17 cellular contexts compared by ENCODE assay signal in genomic region chr13:83882626-83882959, GRCh38. TPM values are rescaled to one million over a fixed set of nuclear protein-coding genes. Genes with fewer than 3 reads are reported as not detected.
A peak's percentile ranks its signal among the peaks of the same experiment; 100 is the strongest.
DNase-seq lines count a peak whose midpoint lies in the region; ATAC-seq and TF ChIP-seq lines count a peak whose summit lies in the region.
"Had no signal": no experiment of that assay in that cellular context is flagged by ENCODE, and none has a peak within 500 bp of the region (broad histone marks: within the 10 kb centered on the region; RNA-seq: fewer than 3 reads in every experiment).

No MANE protein-coding gene starts in this region.

- H4K8ac ChIP-seq in mesendoderm (ENCODE audit: low read depth, low read length) (no peak overlapping the region), trophoblast cell (ENCODE audit: low read depth, low read length) (no peak overlapping the region)

- peak overlapping the region; percentile 65 for H3K4me3 Mint-ChIP-seq in MCF 10A (ENCODE audit: unreplicated experiment)
- H3K4me3 Mint-ChIP-seq in chondrocyte (ENCODE audit: unreplicated experiment): peak overlapping the region; percentile 62
- H3K4me3 Mint-ChIP-seq in type B pancreatic cell: peak overlapping the region; percentile 86
- H3K4me3 Mint-ChIP-seq in natural killer cell: no peak overlapping the region
- H3K4me3 Mint-ChIP-seq: activated B cell treated with CpG ODN at 0.5 μM for 24 hours had no signal

- H2AK5ac ChIP-seq in mesendoderm (ENCODE audit: low read length): no peak overlapping the region
- no peak overlapping the region for H2AK5ac ChIP-seq in trophoblast cell (ENCODE audit: low read length)

- no peak overlapping the region for H3K4ac ChIP-seq in mesendoderm (ENCODE audit: low read depth, low read length)
- no peak overlapping the region for H3K4ac ChIP-seq in trophoblast cell (ENCODE audit: low read depth, low read length)

- no peak overlapping the region for H3K14ac ChIP-seq in trophoblast cell (ENCODE audit: low read length)

- H3K36me3 ChIP-seq in breast epithelium (no peaks in the 10 kb centered on the region), mesendoderm (ENCODE audit: control insufficient read depth, insufficient read depth, low read length) (no peaks in the 10 kb centered on the region), trophoblast cell (ENCODE audit: control insufficient read depth in 1 of 2, insufficient read depth in 2 of 2, low read length in 2 of 2) (no peaks in the 10 kb centered on the region)
- H3K36me3 ChIP-seq: cardiac muscle cell, gastroesophageal sphincter had no signal

- no peak overlapping the region for H3K18ac ChIP-seq in mesendoderm (ENCODE audit: low read length)
- H3K18ac ChIP-seq in trophoblast cell (ENCODE audit: low read length): no peak overlapping the region

- H4K91ac ChIP-seq in trophoblast cell (ENCODE audit: low read depth, low read length): no peak overlapping the region

- H3K79me1 ChIP-seq in mesendoderm (ENCODE audit: low read length) (no peaks in the 10 kb centered on the region), trophoblast cell (ENCODE audit: low read length) (no peaks in the 10 kb centered on the region)

- H3K27me3 Mint-ChIP-seq in MCF 10A (ENCODE audit: insufficient read depth, unreplicated experiment): no peaks in the 10 kb centered on the region
- H3K27me3 Mint-ChIP-seq in chondrocyte (ENCODE audit: low read depth): peaks cover 57% of the 10 kb centered on the region
- H3K27me3 Mint-ChIP-seq in type B pancreatic cell: peaks cover 77% of the 10 kb centered on the region
- H3K27me3 Mint-ChIP-seq in natural killer cell (ENCODE audit: low read depth in 2 of 2): peaks cover 38 to 44% of the 10 kb centered on the region in 2 donors

- H3K9ac ChIP-seq in mesendoderm (ENCODE audit: low read length): no peak overlapping the region
- H3K9ac ChIP-seq in trophoblast cell (ENCODE audit: low read length): no peak overlapping the region

- H3K9me3 Mint-ChIP-seq in MCF 10A (ENCODE audit: unreplicated experiment) (peaks cover 6% of the 10 kb centered on the region), chondrocyte (ENCODE audit: low read depth) (no peaks in the 10 kb centered on the region), type B pancreatic cell (no peaks in the 10 kb centered on the region), natural killer cell (peaks cover 2 to 3% of the 10 kb centered on the region in 2 donors)

- H2BK5ac ChIP-seq in mesendoderm (ENCODE audit: low read length) (no peak overlapping the region), trophoblast cell (ENCODE audit: low read depth, low read length, poor library complexity) (no peak overlapping the region)

- H3K4me3 ChIP-seq in breast epithelium (no peak overlapping the region), mesendoderm (ENCODE audit: low read length) (no peak overlapping the region), trophoblast cell (ENCODE audit: low read depth, low read length) (no peak overlapping the region)
- H3K4me3 ChIP-seq: testis had no signal

- H3K56ac ChIP-seq in mesendoderm (ENCODE audit: low read length): no peak overlapping the region

- H3K4me1 ChIP-seq in breast epithelium: no peaks in the 10 kb centered on the region
- no peaks in the 10 kb centered on the region for H3K4me1 ChIP-seq in mesendoderm (ENCODE audit: control insufficient read depth, low read depth, low read length)
- H3K4me1 ChIP-seq in trophoblast cell (ENCODE audit: control insufficient read depth in 1 of 2, insufficient read depth in 2 of 2, low read length in 2 of 2): no peaks in the 10 kb centered on the region
- H3K4me1 ChIP-seq: Caco-2 had no signal

- no peak overlapping the region for H2BK12ac ChIP-seq in trophoblast cell (ENCODE audit: low read length)

- TF ChIP-seq POLR2A in breast epithelium (IDR thresholded peaks at IDR 0.05): no peak

- H3K9me3 ChIP-seq in breast epithelium (no peaks in the 10 kb centered on the region), trophoblast cell (ENCODE audit: insufficient read depth, low read depth, low read length) (peaks cover 1% of the 10 kb centered on the region)
- H3K9me3 ChIP-seq: Caco-2, gastroesophageal sphincter, testis had no signal

- H2BK120ac ChIP-seq in mesendoderm (ENCODE audit: low read depth, low read length) (no peak overlapping the region), trophoblast cell (ENCODE audit: insufficient read depth, low read length, poor library complexity) (no peak overlapping the region)

- H2BK15ac ChIP-seq in mesendoderm (replicated peaks; ENCODE audit: low read depth): no peak overlapping the region

- H3K79me2 ChIP-seq in mesendoderm (ENCODE audit: control insufficient read depth, insufficient read depth, low read length) (no peaks in the 10 kb centered on the region), trophoblast cell (ENCODE audit: control insufficient read depth, insufficient read depth, low read length, poor library complexity) (no peaks in the 10 kb centered on the region)

- DNase-seq in MCF 10A (ENCODE audit: unreplicated experiment) (no peak), breast epithelium (ENCODE audit: low spot score in 2 of 2) (no peak), chondrocyte (ENCODE audit: low spot score) (no peak), mesendoderm (no peak), type B pancreatic cell (ENCODE audit: extremely low spot score, unreplicated experiment) (no peak), natural killer cell (no peak), trophoblast cell (no peak), cerebellum (ENCODE audit: low spot score) (no peak)
- DNase-seq: activated B cell treated with CpG ODN at 0.5 μM for 24 hours; activated naive CD4-positive, alpha-beta T cell; NCI-H187 treated with DMSO at 0.1 percent for 48 hours; stimulated activated CD4-positive, alpha-beta T cell treated with anti-CD3 and anti-CD28 coated beads, Interleukin-1b, Interleukin-23, amount 100 ng/mL, for 48 hours had no signal

- peaks cover 0 to 53% of the 10 kb centered on the region in 2 donors for H3K27me3 ChIP-seq in breast epithelium
- H3K27me3 ChIP-seq in mesendoderm (ENCODE audit: insufficient read depth, low read length, poor library complexity): peaks cover 22% of the 10 kb centered on the region
- peaks cover 28% of the 10 kb centered on the region for H3K27me3 ChIP-seq in trophoblast cell (ENCODE audit: insufficient read depth, low read length)
- H3K27me3 ChIP-seq: testis had no signal

- CTCF ChIA-PET in MCF 10A (lab: Yijun Ruan, JAX): no interaction called here

- no peaks in the 10 kb centered on the region for H3K4me1 Mint-ChIP-seq in MCF 10A (ENCODE audit: insufficient read depth, unreplicated experiment)
- H3K4me1 Mint-ChIP-seq in chondrocyte (ENCODE audit: low read depth): peaks cover 29% of the 10 kb centered on the region
- peaks cover 7% of the 10 kb centered on the region for H3K4me1 Mint-ChIP-seq in type B pancreatic cell (ENCODE audit: unreplicated experiment)
- no peaks in the 10 kb centered on the region for H3K4me1 Mint-ChIP-seq in natural killer cell
- H3K4me1 Mint-ChIP-seq: activated B cell treated with CpG ODN at 0.5 μM for 24 hours had no signal

- intact Hi-C loops in MCF 10A (cut with micrococcal nuclease) (no loop called here), breast epithelium (cut with DNase I; ENCODE audit: low total_unique reads) (no loop called here), natural killer cell (cut with micrococcal nuclease) (no loop called here)

- peaks cover 5% of the 10 kb centered on the region for H3K36me3 Mint-ChIP-seq in MCF 10A (ENCODE audit: insufficient read depth, unreplicated experiment)
- no peaks in the 10 kb centered on the region for H3K36me3 Mint-ChIP-seq in chondrocyte (ENCODE audit: low read depth)
- no peaks in the 10 kb centered on the region for H3K36me3 Mint-ChIP-seq in type B pancreatic cell
- H3K36me3 Mint-ChIP-seq in natural killer cell: no peaks in the 10 kb centered on the region

- POLR2A ChIA-PET in MCF 10A (lab: Yijun Ruan, JAX): interaction anchor here (0.6 kb wide), 1 partner anchor 10 kb away, joined by 3 read pairs; no protein-coding TSS in a partner anchor

- H3K23ac ChIP-seq in mesendoderm (ENCODE audit: low read length) (no peak overlapping the region), trophoblast cell (ENCODE audit: low read length) (no peak overlapping the region)

- no TSS peak for BruUV-seq in MCF 10A (replicated peaks; lab: Mats Ljungman, UMichigan)

- no peak overlapping the region for H4K5ac ChIP-seq in mesendoderm (ENCODE audit: low read length)

- H4K12ac ChIP-seq in trophoblast cell (ENCODE audit: low read depth, low read length): no peak overlapping the region

- H3K27ac Mint-ChIP-seq in MCF 10A (ENCODE audit: low read depth, unreplicated experiment): no peak overlapping the region
- no peak overlapping the region for H3K27ac Mint-ChIP-seq in chondrocyte (ENCODE audit: unreplicated experiment)
- H3K27ac Mint-ChIP-seq in type B pancreatic cell: no peak overlapping the region
- H3K27ac Mint-ChIP-seq in natural killer cell: no peak overlapping the region
- H3K27ac Mint-ChIP-seq: activated B cell treated with CpG ODN at 0.5 μM for 24 hours had no signal

- no CpG with 5 or more reads among the region's 9 CpGs for WGBS in mesendoderm (ENCODE audit: extremely low coverage, insufficient coverage, low lambda C conversion rate)
- WGBS in trophoblast cell (ENCODE audit: extremely low coverage, insufficient coverage, insufficient read length): no CpG with 5 or more reads among the region's 9 CpGs

- H3K27ac ChIP-seq in breast epithelium: no peak overlapping the region
- no peak overlapping the region for H3K27ac ChIP-seq in mesendoderm (ENCODE audit: low read depth, low read length)
- no peak overlapping the region for H3K27ac ChIP-seq in trophoblast cell (ENCODE audit: low read depth, low read length)
- H3K27ac ChIP-seq: cardiac muscle cell, epithelial cell of prostate, gastroesophageal sphincter, testis had no signal

- no peak for ATAC-seq in natural killer cell
- ATAC-seq: gastroesophageal sphincter had no signal

- TF ChIP-seq CTCF in MCF 10A (IDR thresholded peaks at IDR 0.05; ENCODE audit: unreplicated experiment) (no peak), breast epithelium (IDR thresholded peaks at IDR 0.05) (no peak), chondrocyte (IDR thresholded peaks at IDR 0.05) (no peak), type B pancreatic cell (conservative IDR thresholded peaks at IDR 0.05) (no peak), natural killer cell (IDR thresholded peaks at IDR 0.05) (no peak)

- H3K4me2 ChIP-seq in mesendoderm (ENCODE audit: low read length) (peak overlapping the region; percentile 7), trophoblast cell (ENCODE audit: low read length) (no peak overlapping the region)

- H2AFZ ChIP-seq in trophoblast cell (ENCODE audit: insufficient read depth, low read length, poor library complexity): no peak overlapping the region

RNA-seq across cellular contexts. Expression of gene SLITRK1, which starts 0.3 kb away (rescaled TPM):
- total RNA-seq in MCF 10A (2022) (not detected in 2 replicates), breast epithelium (not detected), chondrocyte (0.05 to 0.36 TPM (median 0.08 TPM) in 3 replicates), type B pancreatic cell (ENCODE audit: low replicate concordance) (2.1 and 5.4 TPM in 2 replicates), natural killer cell (not detected), cerebellum (11.0 TPM)
- polyA plus RNA-seq in mesendoderm (2013, experiment 1 of 2): 0.01 TPM
- polyA plus RNA-seq in mesendoderm (2013, experiment 2 of 2): 0.03 TPM
- polyA plus RNA-seq in trophoblast cell (2013): not detected in 2 replicates
- total RNA-seq: activated B cell treated with CpG ODN at 0.5 μM for 24 hours, Caco-2, cardiac muscle cell, gastroesophageal sphincter had no signal
- polyA plus RNA-seq: cardiac muscle cell had no signal
